18 cellular contexts compared by ENCODE assay signal in the genomic region with DNA sequence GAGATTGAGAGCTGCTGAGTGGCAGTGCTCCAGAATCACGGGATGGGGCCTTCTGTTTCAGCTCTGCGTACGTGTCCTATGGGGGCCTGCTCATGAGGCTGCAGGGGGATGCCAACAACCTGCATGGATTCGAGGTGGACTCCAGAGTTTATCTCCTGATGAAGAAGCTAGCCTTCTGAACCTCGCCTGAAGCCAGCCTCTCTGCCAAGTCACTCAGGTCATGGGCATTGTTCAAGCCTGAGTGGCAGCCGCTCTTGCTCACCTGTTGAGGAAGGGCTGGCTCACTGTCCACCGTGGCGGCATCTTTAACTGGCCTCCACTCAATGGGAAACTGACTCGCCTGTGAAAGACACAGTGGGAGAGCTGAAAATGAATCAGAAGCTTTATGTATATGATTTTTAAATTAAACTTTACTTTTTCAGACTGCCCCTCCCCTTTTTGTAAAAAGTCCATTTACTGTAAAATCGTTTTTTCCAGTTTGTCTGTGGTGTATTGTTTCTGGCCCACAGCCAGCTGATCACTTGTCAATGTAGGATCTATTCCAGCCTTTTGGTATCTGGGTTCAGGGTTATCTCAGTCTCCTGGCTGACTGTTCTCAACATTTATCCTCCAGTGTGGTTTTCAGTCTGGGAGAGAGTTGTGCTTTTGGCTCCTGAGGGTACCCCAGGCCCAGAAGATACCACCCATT. TPM values are rescaled to one million over a fixed set of nuclear protein-coding genes. Genes with fewer than 3 reads are reported as not detected.
DNase-seq lines count a peak whose midpoint lies in the region; ATAC-seq and TF ChIP-seq lines count a peak whose summit lies in the region.
"Had no signal": no experiment of that assay in that cellular context is flagged by ENCODE, and none has a peak within 500 bp of the region (broad histone marks: within the 10 kb centered on the region; RNA-seq: fewer than 3 reads in every experiment).

No MANE protein-coding gene starts in this region.

- H3K79me2 ChIP-seq in ACC112 (ENCODE audit: control insufficient read depth, insufficient read depth, low read length, unreplicated experiment): peaks cover 21% of the 10 kb centered on the region

- H3K27me3 ChIP-seq in ACC112 (ENCODE audit: insufficient read depth, low read length) (no peaks in the 10 kb centered on the region), sigmoid colon (no peaks in the 10 kb centered on the region)
- H3K27me3 ChIP-seq: tibial nerve had no signal

- no peaks in the 10 kb centered on the region for H3K9me3 ChIP-seq in sigmoid colon
- H3K9me3 ChIP-seq: BE2C, Caco-2, tibial nerve had no signal

- no peak for TF ChIP-seq POLR2A in sigmoid colon (IDR thresholded peaks at IDR 0.05)

- DNase-seq in G401 (ENCODE audit: low spot score) (peak; percentile 51), sigmoid colon (peak; percentile 64), NCI-H1694 (lab: John Stamatoyannopoulos, UW) (no peak)
- DNase-seq: activated CD8-positive, alpha-beta memory T cell treated with anti-CD3 and anti-CD28 coated beads, Interleukin-2, amount 50 U/mL, for 4 hours; activated naive CD4-positive, alpha-beta T cell; BE2C; cortex of kidney; left colon; NCI-H187 treated with DMSO at 0.1 percent for 48 hours had no signal

- no peak for TF ChIP-seq EP300 in sigmoid colon (IDR thresholded peaks at IDR 0.05)

- H3K4me1 ChIP-seq in ACC112 (ENCODE audit: control insufficient read depth, insufficient read depth, low read length, unreplicated experiment) (peaks cover 49% of the 10 kb centered on the region), sigmoid colon (peaks cover 0 to 21% (median 16%) of the 10 kb centered on the region in 4 donors)
- H3K4me1 ChIP-seq: BE2C had no signal

- H3K36me3 ChIP-seq in ACC112 (ENCODE audit: insufficient read depth, low read length) (peaks cover 21% of the 10 kb centered on the region), sigmoid colon (peaks cover 0 to 45% (median 9%) of the 10 kb centered on the region in 4 donors)

- H3K27ac ChIP-seq in ACC112 (ENCODE audit: low read depth, low read length) (peak overlapping the region; percentile 57), cingulate gyrus (ENCODE audit: low read depth, low read length) (peak overlapping the region; percentile 69), sigmoid colon (peak overlapping the region in 1 of 4 donors; percentile 31)
- H3K27ac ChIP-seq: epithelial cell of prostate had no signal

- TF ChIP-seq CTCF in sigmoid colon (IDR thresholded peaks at IDR 0.05): no peak

- H3K4me3 ChIP-seq in ACC112 (ENCODE audit: low read depth, low read length): no peak overlapping the region
- no peak overlapping the region for H3K4me3 ChIP-seq in sigmoid colon
- H3K4me3 ChIP-seq: tibial nerve had no signal

- ATAC-seq in HG02571 (IDR thresholded peaks at IDR 0.05; ENCODE audit: unreplicated experiment) (no peak), HG03469 (IDR thresholded peaks at IDR 0.05; ENCODE audit: unreplicated experiment) (no peak)
- ATAC-seq: left colon had no signal

- WGBS in sigmoid colon, 2 donors: 78 to 88% methylated on average over 10 of the region's 10 CpGs

- in situ Hi-C loops in G401 (cut with HindIII; ENCODE audit: low sequenced_read_pairs): no loop called here

- H2AFZ ChIP-seq in ACC112 (ENCODE audit: low read length, unreplicated experiment): no peak overlapping the region

- intact Hi-C loops in sigmoid colon (cut with DNase I): loop anchor here (10.0 kb wide), 1 partner anchor 407 kb away; no protein-coding TSS in a partner anchor

RNA-seq across cellular contexts. Expression of a gene that starts 6.8 kb away (rescaled TPM):
- total RNA-seq in G401 (2014; rRNA removed; shearing (Covaris generic)): 136 and 144 TPM in 2 replicates
- 10 to 100 TPM; 53.2 to 92.5 (median 74.7) TPM for total RNA-seq in sigmoid colon
- polyA plus RNA-seq in sigmoid colon: 100 to 1,000 TPM; 132 to 162 (median 146) TPM

RNA-seq across cellular contexts. Expression of a gene that starts 6.9 kb away (rescaled TPM):
- 6.7 and 10.7 TPM in 2 replicates for total RNA-seq in G401 (2014; rRNA removed; shearing (Covaris generic))
- 1 to 10 TPM; 1.6 to 3.3 (median 2.6) TPM for total RNA-seq in sigmoid colon
- 10 to 100 TPM; 10.9 to 30.2 (median 13.2) TPM for polyA plus RNA-seq in sigmoid colon

RNA-seq across cellular contexts. Expression of a gene that starts 9.7 kb away (rescaled TPM):
- total RNA-seq in G401 (2014; rRNA removed; shearing (Covaris generic)): 0.12 and 0.20 TPM in 2 replicates
- total RNA-seq in sigmoid colon: under 1 TPM in 1 of 4 donors, not detected in 3; 0.36 TPM
- under 1 TPM in 1 of 3 donors, not detected in 2; 0.25 TPM for polyA plus RNA-seq in sigmoid colon
- total RNA-seq: Daoy, left colon, RPMI7951 had no signal

RNA-seq across cellular contexts. Expression of a gene that starts 11.6 kb away (rescaled TPM):
- total RNA-seq in G401 (2014; rRNA removed; shearing (Covaris generic)): 1.4 and 1.8 TPM in 2 replicates
- total RNA-seq in sigmoid colon: 10 to 100 TPM in 2 of 4 donors, 1 to 10 TPM in 2; 5.7 to 16.3 (median 11.3) TPM
- polyA plus RNA-seq in sigmoid colon: 1 to 10 TPM in 2 of 3 donors, under 1 TPM in 1; 0.23 to 4.5 (median 1.8) TPM
- total RNA-seq: RPMI7951 had no signal

RNA-seq across cellular contexts. Expression of a gene that starts 30.9 kb away (rescaled TPM):
- total RNA-seq in G401 (2014; rRNA removed; shearing (Covaris generic)): 20.7 and 31.2 TPM in 2 replicates
- 10 to 100 TPM; 28.0 to 36.7 (median 33.8) TPM for total RNA-seq in sigmoid colon
- polyA plus RNA-seq in sigmoid colon: 10 to 100 TPM; 12.6 to 17.1 (median 12.9) TPM
